In genomic region chr14:68234101-68234905, GRCh38 we compare ENCODE assay signal across 17 cellular contexts.
DNase-seq lines count a peak whose midpoint lies in the region; ATAC-seq and TF ChIP-seq lines count a peak whose summit lies in the region.
"Had no signal": no experiment of that assay in that cellular context is flagged by ENCODE, and none has a peak within 500 bp of the region (broad histone marks: within the 10 kb centered on the region; RNA-seq: fewer than 3 reads in every experiment).

No MANE protein-coding gene starts in this region.

- intact Hi-C loops in esophagus squamous epithelium (cut with DNase I) (no loop called here), stomach (cut with DNase I; ENCODE audit: low total_unique reads) (no loop called here)

- no peak overlapping the region for H3K4me3 ChIP-seq in esophagus squamous epithelium
- H3K4me3 ChIP-seq in stomach = no peak overlapping the region
- no peak overlapping the region for H3K4me3 ChIP-seq in foreskin fibroblast (ENCODE audit: low read depth in 1 of 2, low read length in 2 of 2)
- H3K4me3 ChIP-seq: upper lobe of right lung had no signal

- H3K27ac ChIP-seq in esophagus squamous epithelium (peak overlapping the region in 3 of 4 donors; percentile 69 to 81 (median 74)), stomach (peak overlapping the region in 4 of 5 donors; percentile 75 to 90 (median 82))
- H3K27ac ChIP-seq: neutrophil, upper lobe of right lung, VCaP had no signal

- no peak for ATAC-seq in HG03175 (IDR thresholded peaks at IDR 0.05; ENCODE audit: unreplicated experiment)
- ATAC-seq: activated CD8-positive, alpha-beta T cell treated with anti-CD3 and anti-CD28 coated beads, Interleukin-2, amount 10 ng/mL, durations not matched to agents 7 days and 5 days; upper lobe of right lung had no signal

- DNase-seq in DMS53 treated with DMSO at 0.1 percent for 48 hours (lab: John Stamatoyannopoulos, UW; ENCODE audit: unreplicated experiment) = peak; percentile 22
- peak; percentile 73 for DNase-seq in NCI-H345 (lab: John Stamatoyannopoulos, UW)
- DNase-seq in esophagus squamous epithelium (lab: John Stamatoyannopoulos, UW) = no peak
- no peak for DNase-seq in stomach
- DNase-seq in DMS79 treated with DMSO at 0.1 percent for 48 hours (lab: John Stamatoyannopoulos, UW) = no peak
- DNase-seq in foreskin fibroblast = no peak
- DNase-seq in AG08395 (ENCODE audit: low spot score) = no peak
- DNase-seq: activated CD8-positive, alpha-beta T cell treated with anti-CD3 and anti-CD28 coated beads, Interleukin-2, amount 10 ng/mL, durations not matched to agents 7 days and 5 days; immature natural killer cell; Kasumi-1; NCI-H1436; NCI-H524; stimulated activated CD4-positive, alpha-beta T cell treated with anti-CD3 and anti-CD28 coated beads, Interleukin-4, amount 100 ng/mL, for 4 hours; upper lobe of right lung had no signal

- TF ChIP-seq EP300 in stomach (IDR thresholded peaks at IDR 0.05) = no peak

- H3K9me3 ChIP-seq in esophagus squamous epithelium (no peaks in the 10 kb centered on the region), stomach (no peaks in the 10 kb centered on the region)
- H3K9me3 ChIP-seq: neutrophil, upper lobe of right lung had no signal

- TF ChIP-seq POLR2A in esophagus squamous epithelium (IDR thresholded peaks at IDR 0.05) = no peak
- TF ChIP-seq POLR2A in stomach (IDR thresholded peaks at IDR 0.05) = no peak

- H3K36me3 ChIP-seq in esophagus squamous epithelium = no peaks in the 10 kb centered on the region
- H3K36me3 ChIP-seq in stomach = no peaks in the 10 kb centered on the region
- H3K36me3 ChIP-seq: neutrophil, upper lobe of right lung had no signal

- H3K4me1 ChIP-seq in esophagus squamous epithelium (peaks cover 20 to 62% (median 34%) of the 10 kb centered on the region in 3 donors), stomach (peaks cover 20 to 67% (median 45%) of the 10 kb centered on the region in 4 donors)

- H3K27me3 ChIP-seq in esophagus squamous epithelium (no peaks in the 10 kb centered on the region), stomach (no peaks in the 10 kb centered on the region)
- H3K27me3 ChIP-seq: neutrophil, upper lobe of right lung had no signal

- no peak for TF ChIP-seq CTCF in esophagus squamous epithelium (IDR thresholded peaks at IDR 0.05)
- no peak for TF ChIP-seq CTCF in stomach (IDR thresholded peaks at IDR 0.05)
- TF ChIP-seq CTCF in foreskin fibroblast (IDR thresholded peaks at IDR 0.05; ENCODE audit: low read depth, low read length) = no peak

- 48 to 64% methylated on average over 3 of the region's 3 CpGs for WGBS in esophagus squamous epithelium, 2 donors
- 70 to 80% (median 74%) methylated on average over 3 of the region's 3 CpGs for WGBS in stomach, 5 donors

Comparison
In these comparisons a context has a peak if more than half of its experiments do, and no peak if none do; other contexts are left out.
1. DNase-seq: peak in DMS53 treated with DMSO at 0.1 percent for 48 hours (single experiment) and NCI-H345 (single experiment); none in esophagus squamous epithelium (single experiment), stomach (single experiment), DMS79 treated with DMSO at 0.1 percent for 48 hours (single experiment), foreskin fibroblast (0 of 2) and AG08395 (single experiment).